In genomic region chr6:145347256-145347655, GRCh38 we compare ENCODE assay signal across 1 cellular context.
TF ChIP-seq lines count a peak whose summit lies in the region.

No MANE protein-coding gene starts in this region.

TF ChIP-seq in H1, 55 proteins besides CTCF, POLR2A, EP300 and RAD21:
- TF ChIP-seq BACH1 (IDR thresholded peaks at IDR 0.05; ENCODE audit: low read length) (no peak), ZNF274 (IDR thresholded peaks at IDR 0.05; ENCODE audit: borderline replicate concordance, extremely low read depth, low read length) (no peak), RFX5 (IDR thresholded peaks at IDR 0.05; ENCODE audit: borderline replicate concordance, low read depth, low read length) (no peak), SUZ12 (IDR thresholded peaks at IDR 0.05; ENCODE audit: low read length) (no peak), KDM4A (IDR thresholded peaks at IDR 0.05; ENCODE audit: low read depth, low read length, severe bottlenecking) (no peak), PHF8 (conservative IDR thresholded peaks at IDR 0.05; ENCODE audit: low read depth, low read length) (no peak)
